7 cellular contexts compared by ENCODE assay signal in genomic region chr16:9254863-9255262, GRCh38.
"Had no signal": no experiment of that assay in that cellular context is flagged by ENCODE, and none has a peak within 500 bp of the region (broad histone marks: within the 10 kb centered on the region; RNA-seq: fewer than 3 reads in every experiment).

No MANE protein-coding gene starts in this region.

- H3K4me2 ChIP-seq: KMS-11 had no signal

- H3K9ac ChIP-seq: KMS-11 had no signal

- H3K27ac Mint-ChIP-seq: IgD-negative memory B cell had no signal

- H3K36me3 Mint-ChIP-seq: IgD-negative memory B cell had no signal

- FAIRE-seq: HTR-8/SVneo had no signal

- H3K27ac ChIP-seq: HL-60, KMS-11 had no signal

- DNase-seq: IMR-90, KBM-7, KG1 had no signal
